ENCODE assay signal across 16 cellular contexts in genomic region chr9:109705515-109705914, GRCh38.
DNase-seq lines count a peak whose midpoint lies in the region; ATAC-seq and TF ChIP-seq lines count a peak whose summit lies in the region.
"Had no signal": no experiment of that assay in that cellular context is flagged by ENCODE, and none has a peak within 500 bp of the region (broad histone marks: within the 10 kb centered on the region; RNA-seq: fewer than 3 reads in every experiment).

No MANE protein-coding gene starts in this region.

- no peak overlapping the region for H3K9ac ChIP-seq in endodermal cell (ENCODE audit: extremely low read depth, low read length, poor library complexity, severe bottlenecking)
- H3K9ac ChIP-seq in mesendoderm (ENCODE audit: low read length): no peak overlapping the region

- no peaks in the 10 kb centered on the region for H3K9me3 Mint-ChIP-seq in endodermal cell
- H3K9me3 Mint-ChIP-seq: activated naive CD4-positive, alpha-beta T cell treated with anti-CD3 and anti-CD28 coated beads for 36 hours; neural crest cell had no signal

- H3K27me3 ChIP-seq in H7 (ENCODE audit: control insufficient read depth, insufficient read depth, low read length) (no peaks in the 10 kb centered on the region), endodermal cell (ENCODE audit: control insufficient read depth, insufficient read depth, low read length, poor library complexity, severe bottlenecking) (no peaks in the 10 kb centered on the region), mesendoderm (ENCODE audit: insufficient read depth, low read length, poor library complexity) (no peaks in the 10 kb centered on the region)
- no peaks in the 10 kb centered on the region for H3K27me3 ChIP-seq in effector memory CD4-positive, alpha-beta T cell (replicated peaks; ENCODE audit: control insufficient read depth, insufficient read depth, low read length, poor library complexity, severe bottlenecking)

- H4K5ac ChIP-seq in mesendoderm (ENCODE audit: low read length): no peak overlapping the region

- TF ChIP-seq CTCF in endodermal cell (conservative IDR thresholded peaks at IDR 0.05): peak; percentile 54

- no peak overlapping the region for H2BK5ac ChIP-seq in mesendoderm (ENCODE audit: low read length)

- no peak overlapping the region for H3K56ac ChIP-seq in mesendoderm (ENCODE audit: low read length)

- no peak overlapping the region for H3K18ac ChIP-seq in mesendoderm (ENCODE audit: low read length)

- H3K4me3 ChIP-seq in H7 (ENCODE audit: insufficient read depth, low read depth, low read length) (no peak overlapping the region), endodermal cell (ENCODE audit: low read length) (no peak overlapping the region), mesendoderm (ENCODE audit: low read length) (no peak overlapping the region)
- H3K4me3 ChIP-seq in effector memory CD4-positive, alpha-beta T cell (ENCODE audit: insufficient read depth, low read depth, low read length, poor library complexity, severe bottlenecking): no peak overlapping the region
- H3K4me3 ChIP-seq: SK-N-MC had no signal

- H3K36me3 Mint-ChIP-seq in endodermal cell (ENCODE audit: low read depth): no peaks in the 10 kb centered on the region
- H3K36me3 Mint-ChIP-seq: stimulated activated effector memory CD8-positive, alpha-beta T cell treated with anti-CD3 and anti-CD28 coated beads, Interleukin-12 subunit alpha, Interleukin-12 subunit beta, amount 100 ng/mL, for 72 hours had no signal

- H3K79me1 ChIP-seq in mesendoderm (ENCODE audit: low read length): no peaks in the 10 kb centered on the region

- no peak overlapping the region for H3K4me3 Mint-ChIP-seq in endodermal cell
- H3K4me3 Mint-ChIP-seq: activated naive CD4-positive, alpha-beta T cell treated with anti-CD3 and anti-CD28 coated beads for 36 hours; neural crest cell; stimulated activated effector memory CD8-positive, alpha-beta T cell treated with anti-CD3 and anti-CD28 coated beads, Interleukin-12 subunit alpha, Interleukin-12 subunit beta, amount 100 ng/mL, for 72 hours had no signal

- H3K36me3 ChIP-seq in H7 (replicated peaks; ENCODE audit: control insufficient read depth, insufficient read depth, low read length) (no peaks in the 10 kb centered on the region), endodermal cell (ENCODE audit: control insufficient read depth, insufficient read depth, low read length) (no peaks in the 10 kb centered on the region), mesendoderm (ENCODE audit: control insufficient read depth, insufficient read depth, low read length) (no peaks in the 10 kb centered on the region)
- no peaks in the 10 kb centered on the region for H3K36me3 ChIP-seq in effector memory CD4-positive, alpha-beta T cell (ENCODE audit: control insufficient read depth, insufficient read depth, low read length)

- H3K27me3 Mint-ChIP-seq in endodermal cell (ENCODE audit: insufficient read depth): peaks cover 4% of the 10 kb centered on the region

- no peak for ATAC-seq in HG03565 (IDR thresholded peaks at IDR 0.05; ENCODE audit: unreplicated experiment)
- ATAC-seq: stimulated activated effector memory CD8-positive, alpha-beta T cell treated with anti-CD3 and anti-CD28 coated beads, Interleukin-12 subunit alpha, Interleukin-12 subunit beta, amount 100 ng/mL, for 72 hours had no signal

- no peak overlapping the region for H3K23ac ChIP-seq in mesendoderm (ENCODE audit: low read length)

- H3K79me2 ChIP-seq in mesendoderm (ENCODE audit: control insufficient read depth, insufficient read depth, low read length): no peaks in the 10 kb centered on the region

- H3K9me3 ChIP-seq in endodermal cell (ENCODE audit: control insufficient read depth, low read length): no peaks in the 10 kb centered on the region
- H3K9me3 ChIP-seq in effector memory CD4-positive, alpha-beta T cell (ENCODE audit: control insufficient read depth, low read length): no peaks in the 10 kb centered on the region

- H3K4ac ChIP-seq in mesendoderm (ENCODE audit: low read depth, low read length): no peak overlapping the region

- H2AK5ac ChIP-seq in mesendoderm (ENCODE audit: low read length): no peak overlapping the region

- H3K27ac ChIP-seq in endodermal cell (ENCODE audit: low read depth, low read length) (no peak overlapping the region), mesendoderm (ENCODE audit: low read depth, low read length) (no peak overlapping the region)
- no peak overlapping the region for H3K27ac ChIP-seq in effector memory CD4-positive, alpha-beta T cell (ENCODE audit: insufficient read depth, low read length, poor library complexity, severe bottlenecking)
- H3K27ac ChIP-seq: SK-N-MC had no signal

- H3K4me2 ChIP-seq in mesendoderm (ENCODE audit: low read length): no peak overlapping the region

- no peak overlapping the region for H2BK15ac ChIP-seq in mesendoderm (replicated peaks; ENCODE audit: low read depth)

- H3K4me1 Mint-ChIP-seq in endodermal cell: no peaks in the 10 kb centered on the region
- H3K4me1 Mint-ChIP-seq: neural crest cell; stimulated activated effector memory CD8-positive, alpha-beta T cell treated with anti-CD3 and anti-CD28 coated beads, Interleukin-12 subunit alpha, Interleukin-12 subunit beta, amount 100 ng/mL, for 72 hours had no signal

- no peak overlapping the region for H3K27ac Mint-ChIP-seq in endodermal cell
- H3K27ac Mint-ChIP-seq: activated naive CD4-positive, alpha-beta T cell treated with anti-CD3 and anti-CD28 coated beads for 36 hours; stimulated activated effector memory CD8-positive, alpha-beta T cell treated with anti-CD3 and anti-CD28 coated beads, Interleukin-12 subunit alpha, Interleukin-12 subunit beta, amount 100 ng/mL, for 72 hours had no signal

- H4K8ac ChIP-seq in mesendoderm (ENCODE audit: low read depth, low read length): no peak overlapping the region

- DNase-seq in H7 (peak; percentile 5), OCI-M1 (lab: John Stamatoyannopoulos, UW) (peak; percentile 25), endodermal cell (no peak), mesendoderm (peak; percentile 69), NCI-H187 treated with DMSO at 0.1 percent for 48 hours (lab: John Stamatoyannopoulos, UW) (no peak)
- DNase-seq in stimulated activated CD4-positive, alpha-beta T cell treated with anti-CD3 and anti-CD28 coated beads, Interleukin-4, amount 100 ng/mL, for 1 hour: no peak
- DNase-seq in effector memory CD4-positive, alpha-beta T cell: no peak
- DNase-seq: activated CD4-positive, alpha-beta T cell treated with anti-CD3 and anti-CD28 coated beads, Interleukin-2, amount 50 U/mL, for 48 hours; activated naive CD4-positive, alpha-beta T cell treated with anti-CD3 and anti-CD28 coated beads for 36 hours; DMS153; islet precursor cell; KBM-7 had no signal

- no peaks in the 10 kb centered on the region for H3K4me1 ChIP-seq in endodermal cell (ENCODE audit: control insufficient read depth, insufficient read depth, low read length)
- no peaks in the 10 kb centered on the region for H3K4me1 ChIP-seq in mesendoderm (ENCODE audit: control insufficient read depth, low read depth, low read length)
- no peaks in the 10 kb centered on the region for H3K4me1 ChIP-seq in effector memory CD4-positive, alpha-beta T cell (ENCODE audit: control insufficient read depth, insufficient read depth, low read length, poor library complexity, severe bottlenecking)

- H2BK120ac ChIP-seq in mesendoderm (ENCODE audit: low read depth, low read length): no peak overlapping the region

Comparison
In these comparisons a context has a peak if more than half of its experiments do, and no peak if none do; other contexts are left out.
1. DNase-seq: peak in H7 (single experiment), OCI-M1 (single experiment) and mesendoderm (single experiment); none in endodermal cell (single experiment), stimulated activated CD4-positive, alpha-beta T cell treated with anti-CD3 and anti-CD28 coated beads, Interleukin-4, amount 100 ng/mL, for 1 hour (single experiment), effector memory CD4-positive, alpha-beta T cell (0 of 3) and NCI-H187 treated with DMSO at 0.1 percent for 48 hours (single experiment).